14 cellular contexts compared by ENCODE assay signal in the genomic region with DNA sequence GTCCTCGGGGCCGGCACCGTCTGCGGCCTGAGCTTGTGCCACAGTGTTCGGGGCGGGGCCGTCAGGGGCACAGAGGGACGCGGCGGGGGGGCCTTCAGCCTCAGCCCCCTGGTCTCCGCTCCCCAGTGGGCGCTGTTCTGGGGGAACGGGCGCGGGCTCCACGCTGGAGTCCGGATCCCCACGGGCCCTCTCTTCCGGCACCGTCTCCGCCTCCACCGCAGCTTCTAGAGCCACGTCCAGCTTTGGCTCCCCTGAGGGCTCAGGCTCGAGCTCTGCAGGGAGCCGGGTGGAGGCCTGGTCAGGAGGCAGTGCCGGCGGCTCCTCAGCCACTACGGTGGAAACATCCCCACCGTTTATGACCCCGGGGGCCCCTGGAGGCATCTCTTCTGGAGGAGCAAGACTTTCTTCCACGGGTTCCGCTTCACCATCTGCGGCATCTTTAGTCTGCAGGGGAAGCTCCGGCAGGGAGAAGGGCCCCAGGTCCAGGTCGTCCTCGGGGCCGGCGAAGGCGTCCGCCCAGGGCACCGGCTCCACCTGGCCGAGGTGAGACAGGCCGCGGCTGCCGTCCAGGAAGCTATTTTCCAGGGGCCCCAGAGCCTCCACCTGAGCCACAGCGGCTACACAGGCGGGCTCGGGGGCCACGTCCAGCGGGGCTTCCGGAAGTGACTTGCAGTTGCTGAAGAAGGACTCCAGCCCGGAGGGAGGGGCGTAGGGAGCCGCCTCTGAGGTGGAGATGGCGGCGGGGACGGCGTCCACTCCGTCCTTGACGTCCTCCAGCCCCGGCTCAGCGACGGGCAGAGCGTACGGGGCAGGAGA.
DNase-seq lines count a peak whose midpoint lies in the region; ATAC-seq, FAIRE-seq and TF ChIP-seq lines count a peak whose summit lies in the region.
"Had no signal": no experiment of that assay in that cellular context is flagged by ENCODE, and none has a peak within 500 bp of the region (broad histone marks: within the 10 kb centered on the region; RNA-seq: fewer than 3 reads in every experiment).

No MANE protein-coding gene starts in this region.

- RAD21 ChIA-PET in HCT116 (lab: Charles Lee; ENCODE audit: low non-redundant PET in 1 of 2, low total read pairs in 2 of 2, uncharacterized antibody in 2 of 2, unreplicated experiment in 2 of 2) = no interaction called here

- BruUV-seq in HepG2 (replicated peaks; lab: Mats Ljungman, UMichigan) (no TSS peak), HCT116 (replicated peaks; lab: Mats Ljungman, UMichigan) (no TSS peak)

- H3K4me3 ChIP-seq in HepG2 (replicated peaks in 1 of 3; ENCODE audit: insufficient read depth in 1 of 3, low read depth in 2 of 3, low read length in 3 of 3) (no peak overlapping the region), right lobe of liver (no peak overlapping the region), HCT116 (replicated peaks in 1 of 2; ENCODE audit: low read depth in 1 of 2, low read length in 2 of 2) (no peak overlapping the region), lower lobe of right lung (no peak overlapping the region)
- H3K4me3 ChIP-seq: GM12878 had no signal

- TF ChIP-seq RAD21 in HepG2 (CRISPR knock-in tag; IDR thresholded peaks at IDR 0.05) = no peak
- TF ChIP-seq RAD21 in HCT116 (IDR thresholded peaks at IDR 0.05; ENCODE audit: low read depth) = no peak

- H4K20me1 ChIP-seq in HepG2 (ENCODE audit: insufficient read depth, low read length) (no peaks in the 10 kb centered on the region; the same call in 1 of the 2 replicates), HCT116 (ENCODE audit: insufficient read depth) (peaks cover 3% of the 10 kb centered on the region; the same call in 1 of the 2 replicates)

- no peak overlapping the region for H3K9ac ChIP-seq in HepG2 (ENCODE audit: insufficient read depth, low read depth, low read length)
- no peak overlapping the region for H3K9ac ChIP-seq in HCT116 (ENCODE audit: low read length)

- WGBS in HepG2 (ENCODE audit: low lambda C conversion rate) = 97% methylated on average over 53 of the region's 65 CpGs
- WGBS in right lobe of liver (ENCODE audit: insufficient coverage, low coverage, low lambda C conversion rate, missing lambda C conversion rate) = 97% methylated on average over 5 of the region's 65 CpGs

- DNase-seq in HepG2 (ENCODE audit: low spot score) = no peak
- DNase-seq in right lobe of liver = no peak
- DNase-seq in HCT116 (ENCODE audit: low read depth, low spot score) = no peak
- no peak for DNase-seq in lower lobe of right lung
- no peak for DNase-seq in NCI-H146 treated with DMSO at 0.1 percent for 48 hours (lab: John Stamatoyannopoulos, UW; ENCODE audit: unreplicated experiment)
- DNase-seq in iPS-NIHi11 (ENCODE audit: low spot score) = no peak
- no peak for DNase-seq in activated T-cell treated with anti-CD3 and anti-CD28 coated beads, Interleukin-2, amount 50 U/mL, for 1 hour
- DNase-seq: BE2C, Calu3, DMS 273 treated with DMSO at 0.1 percent for 48 hours had no signal

- no peaks in the 10 kb centered on the region for H3K4me1 ChIP-seq in HepG2 (ENCODE audit: insufficient read depth, low read length)
- H3K4me1 ChIP-seq in right lobe of liver = no peaks in the 10 kb centered on the region
- no peaks in the 10 kb centered on the region for H3K4me1 ChIP-seq in HCT116 (ENCODE audit: control insufficient read depth in 1 of 2, insufficient read depth in 2 of 2, low read length in 2 of 2)
- no peaks in the 10 kb centered on the region for H3K4me1 ChIP-seq in lower lobe of right lung
- H3K4me1 ChIP-seq: BE2C had no signal

- no peak for FAIRE-seq in HepG2 (lab: Jason Lieb, UNC)
- FAIRE-seq: A204.1, GM12878, GM18507, H54 had no signal

- in situ Hi-C loops in HepG2 (cut with HindIII; ENCODE audit: extremely low pct_ligation_motif_present, low pct_unique_long_range_greater_than_20kb) = no loop called here

- H3K4me2 ChIP-seq in HepG2 (ENCODE audit: low read depth, low read length) (no peak overlapping the region), HCT116 (ENCODE audit: low read length) (no peak overlapping the region)

- H3K9me3 ChIP-seq in HepG2 (ENCODE audit: low read length) (no peaks in the 10 kb centered on the region), right lobe of liver (no peaks in the 10 kb centered on the region), HCT116 (ENCODE audit: control insufficient read depth in 1 of 2, insufficient read depth in 1 of 2, low read depth in 1 of 2, low read length in 2 of 2) (no peaks in the 10 kb centered on the region), lower lobe of right lung (no peaks in the 10 kb centered on the region)
- H3K9me3 ChIP-seq: BE2C had no signal

- H3K79me2 ChIP-seq in HepG2 (ENCODE audit: insufficient read depth, low read length) (no peaks in the 10 kb centered on the region), HCT116 (ENCODE audit: insufficient read depth, low read length) (peaks cover 13% of the 10 kb centered on the region; the same call in 1 of the 2 replicates)

- intact Hi-C loops in HepG2 (cut with micrococcal nuclease; ENCODE audit: unreplicated experiment) (no loop called here), right lobe of liver (cut with DNase I) (no loop called here), HCT116 (cut with micrococcal nuclease) (no loop called here), lower lobe of right lung (cut with DNase I) (no loop called here)

- CTCF ChIA-PET in HepG2 (lab: Yijun Ruan, JAX; ENCODE audit: low intra/inter-chr PET ratio, low total read pairs) (no interaction called here), HCT116 (lab: Charles Lee) (no interaction called here)

- no peak; the same call in 2 of the 3 replicates for ATAC-seq in HepG2
- ATAC-seq in right lobe of liver = no peak
- peak; percentile 5 for ATAC-seq in HCT116
- ATAC-seq in lower lobe of right lung = peak; percentile 3
- ATAC-seq: GM12878 had no signal

- H3K9me2 ChIP-seq in HCT116 (ENCODE audit: insufficient read depth) = no peaks in the 10 kb centered on the region

- TF ChIP-seq CTCF in HepG2 (CRISPR knock-in tag; IDR thresholded peaks at IDR 0.05) = no peak
- TF ChIP-seq CTCF in right lobe of liver (IDR thresholded peaks at IDR 0.05) = no peak
- TF ChIP-seq CTCF in HCT116 (IDR thresholded peaks at IDR 0.05 in 2 of 3, conservative IDR thresholded peaks at IDR 0.05 in 1 of 3; ENCODE audit: borderline replicate concordance in 1 of 3, insufficient read depth in 1 of 3, low read depth in 2 of 3, low read length in 2 of 3) = no peak
- no peak for TF ChIP-seq CTCF in lower lobe of right lung (IDR thresholded peaks at IDR 0.05)

- H3K36me3 ChIP-seq in HepG2 (replicated peaks in 1 of 2; ENCODE audit: control insufficient read depth in 1 of 2, insufficient read depth in 2 of 2, low read length in 2 of 2) (peaks cover 47 to 80% of the 10 kb centered on the region in 2 experiments), right lobe of liver (peaks cover 0 to 36% (median 10%) of the 10 kb centered on the region in 4 donors), HCT116 (ENCODE audit: control insufficient read depth in 1 of 2, insufficient read depth in 2 of 2, low read length in 2 of 2) (peaks cover 44 to 49% of the 10 kb centered on the region in 2 experiments; a peak in 3 of 4 replicates), lower lobe of right lung (peaks cover 95% of the 10 kb centered on the region)

- H3K27me3 ChIP-seq in HepG2 (ENCODE audit: control insufficient read depth in 1 of 2, insufficient read depth in 2 of 2, low read length in 2 of 2) = no peaks in the 10 kb centered on the region
- no peaks in the 10 kb centered on the region for H3K27me3 ChIP-seq in right lobe of liver
- H3K27me3 ChIP-seq in HCT116 (ENCODE audit: insufficient read depth, low read length) = no peaks in the 10 kb centered on the region
- no peaks in the 10 kb centered on the region for H3K27me3 ChIP-seq in lower lobe of right lung (ENCODE audit: low read depth)
- H3K27me3 ChIP-seq: BE2C had no signal

- no peak overlapping the region for H2AFZ ChIP-seq in HepG2 (ENCODE audit: low read length)
- no peak overlapping the region for H2AFZ ChIP-seq in HCT116 (ENCODE audit: low read depth, low read length, poor library complexity, severe bottlenecking)

- no peak for TF ChIP-seq POLR2A in HepG2 (IDR thresholded peaks at IDR 0.05; ENCODE audit: insufficient read depth in 1 of 2, low read depth in 2 of 2, low read length in 2 of 2)
- no peak for TF ChIP-seq POLR2A in right lobe of liver (IDR thresholded peaks at IDR 0.05)
- TF ChIP-seq POLR2A in HCT116 (IDR thresholded peaks at IDR 0.05; ENCODE audit: borderline replicate concordance, extremely low read depth, insufficient read depth, insufficient read length) = no peak

- POLR2A ChIA-PET in HepG2 (lab: Yijun Ruan, JAX) = no interaction called here
- POLR2A ChIA-PET in HCT116 (lab: Charles Lee) = no interaction called here

- H3K27ac ChIP-seq in HepG2 (ENCODE audit: extremely low read length, insufficient read depth, low read length) = no peak overlapping the region
- no peak overlapping the region for H3K27ac ChIP-seq in right lobe of liver
- no peak overlapping the region for H3K27ac ChIP-seq in HCT116 (ENCODE audit: low read depth, low read length)
- no peak overlapping the region for H3K27ac ChIP-seq in lower lobe of right lung

- no peak for TF ChIP-seq EP300 in HepG2 (IDR thresholded peaks at IDR 0.05; ENCODE audit: low read depth in 2 of 2, low read length in 2 of 2)
- TF ChIP-seq EP300 in HepG2 (CRISPR knock-in tag; IDR thresholded peaks at IDR 0.05; ENCODE audit: borderline replicate concordance) = no peak

TF ChIP-seq in HepG2, 621 proteins besides CTCF, POLR2A, EP300 and RAD21 (continues in another document):
- TF ChIP-seq ZFX (CRISPR knock-in tag; IDR thresholded peaks at IDR 0.05; ENCODE audit: low read depth) = no peak

TF ChIP-seq in HCT116, 20 proteins besides CTCF, POLR2A, EP300 and RAD21 (continues in another document):
- TF ChIP-seq YY1 (IDR thresholded peaks at IDR 0.05; ENCODE audit: extremely low read depth, insufficient replicate concordance, low read depth, low read length) (no peak), TCF7L2 (IDR thresholded peaks at IDR 0.05; ENCODE audit: borderline replicate concordance, extremely low read depth, insufficient read depth, insufficient read length) (no peak), JUND (IDR thresholded peaks at IDR 0.05) (no peak), CBX3 (IDR thresholded peaks at IDR 0.05; ENCODE audit: low read depth) (no peak), EGR1 (IDR thresholded peaks at IDR 0.05; ENCODE audit: low read depth) (no peak), CEBPB (IDR thresholded peaks at IDR 0.05; ENCODE audit: low read depth) (no peak), FOSL1 (IDR thresholded peaks at IDR 0.05; ENCODE audit: low read depth) (no peak), SP1 (IDR thresholded peaks at IDR 0.05; ENCODE audit: low read depth) (no peak), SIN3A (IDR thresholded peaks at IDR 0.05; ENCODE audit: low read depth) (no peak), ZNF274 (IDR thresholded peaks at IDR 0.05; ENCODE audit: low read depth, low read length) (no peak), EZH2 (IDR thresholded peaks at IDR 0.05) (no peak), ZFX (IDR thresholded peaks at IDR 0.05) (no peak)
- TF ChIP-seq, protein P1, sequence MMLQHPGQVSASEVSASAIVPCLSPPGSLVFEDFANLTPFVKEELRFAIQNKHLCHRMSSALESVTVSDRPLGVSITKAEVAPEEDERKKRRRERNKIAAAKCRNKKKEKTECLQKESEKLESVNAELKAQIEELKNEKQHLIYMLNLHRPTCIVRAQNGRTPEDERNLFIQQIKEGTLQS (IDR thresholded peaks at IDR 0.05) = no peak

Comparison
In these comparisons a context has a peak if more than half of its experiments do, and no peak if none do; other contexts are left out.
1. ATAC-seq: peak in HCT116 (single experiment) and lower lobe of right lung (2 of 2); none in HepG2 (single experiment) and right lobe of liver (0 of 4).